ENCODE assay signal across 24 cellular contexts in the genomic region with DNA sequence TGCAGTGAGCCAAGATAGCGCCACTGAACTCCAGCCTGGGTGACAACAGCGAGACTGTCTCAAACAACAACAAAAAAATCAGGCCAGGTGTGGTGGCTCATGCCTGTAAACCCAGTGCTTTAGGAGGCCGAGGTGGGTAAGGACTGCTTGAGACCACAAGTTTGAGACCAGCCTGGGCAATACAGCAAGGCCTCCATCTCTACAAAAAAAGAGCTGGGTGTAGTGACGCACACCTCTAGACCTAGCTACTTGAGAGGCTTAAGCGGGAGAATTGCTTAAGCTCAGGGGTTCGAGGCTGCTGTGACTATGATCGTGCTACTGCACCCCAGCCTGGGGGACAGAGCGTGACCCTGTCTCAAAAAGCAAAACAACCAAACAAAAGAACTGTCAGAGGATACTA.
"Had no signal": no experiment of that assay in that cellular context is flagged by ENCODE, and none has a peak within 500 bp of the region (broad histone marks: within the 10 kb centered on the region; RNA-seq: fewer than 3 reads in every experiment).

No MANE protein-coding gene starts in this region.

- ATAC-seq: effector memory CD8-positive, alpha-beta T cell; left colon; left ventricle myocardium superior; lower lobe of right lung; naive thymus-derived CD8-positive, alpha-beta T cell; psoas muscle; stimulated activated memory B cell treated with anti-CD40 and anti-IgM and Interleukin-4, amounts not matched to agents 10 μg/mL and 1 μg/mL and 100 μg/mL, for 72 hours; upper lobe of right lung had no signal

- H3K27me3 Mint-ChIP-seq: effector memory CD8-positive, alpha-beta T cell; naive thymus-derived CD8-positive, alpha-beta T cell; stimulated activated memory B cell treated with anti-CD40 and anti-IgM and Interleukin-4, amounts not matched to agents 10 μg/mL and 1 μg/mL and 100 μg/mL, for 72 hours; stimulated activated naive CD8-positive, alpha-beta T cell treated with anti-CD3 and anti-CD28 coated beads, Interleukin-15, Interleukin-2, amounts not matched to agents 100 ng/mL and 50 ng/mL, for 24 hours had no signal

- H3K36me3 ChIP-seq: ovary, uterus had no signal

- H3K9me3 ChIP-seq: lower lobe of right lung, ovary, psoas muscle, thoracic aorta, tibial nerve, upper lobe of right lung, uterus had no signal

- H3K27ac Mint-ChIP-seq: immature natural killer cell; stimulated activated memory B cell treated with anti-CD40 and anti-IgM and Interleukin-4, amounts not matched to agents 10 μg/mL and 1 μg/mL and 100 μg/mL, for 72 hours; stimulated activated naive CD8-positive, alpha-beta T cell treated with anti-CD3 and anti-CD28 coated beads, Interleukin-15, Interleukin-2, amounts not matched to agents 100 ng/mL and 50 ng/mL, for 24 hours had no signal

- H3K4me1 ChIP-seq: lower lobe of right lung, psoas muscle, spleen, tibial nerve, upper lobe of right lung, uterus had no signal

- DNase-seq: effector memory CD8-positive, alpha-beta T cell; hypothalamus; immature natural killer cell; islet precursor cell; kidney glomerular epithelial cell; left colon; left ventricle myocardium superior; lower lobe of right lung; naive thymus-derived CD8-positive, alpha-beta T cell; occipital lobe; ovary; posterior cingulate gyrus; psoas muscle; right cardiac atrium; spleen; stimulated activated CD4-positive, alpha-beta T cell treated with anti-CD3 and anti-CD28 coated beads, Interleukin-4, amount 100 ng/mL, for 4 hours; upper lobe of right lung; uterus had no signal

- H3K27ac ChIP-seq: coronary artery, lower lobe of right lung, ovary, psoas muscle, skin epidermis, spleen, thoracic aorta, tibial nerve, upper lobe of right lung, uterus had no signal

- H3K4me1 Mint-ChIP-seq: immature natural killer cell; naive thymus-derived CD8-positive, alpha-beta T cell; stimulated activated memory B cell treated with anti-CD40 and anti-IgM and Interleukin-4, amounts not matched to agents 10 μg/mL and 1 μg/mL and 100 μg/mL, for 72 hours had no signal

- H3K27me3 ChIP-seq: ovary, spleen, tibial nerve, upper lobe of right lung, uterus had no signal

- H3K9me3 Mint-ChIP-seq: effector memory CD8-positive, alpha-beta T cell; immature natural killer cell; stimulated activated naive CD8-positive, alpha-beta T cell treated with anti-CD3 and anti-CD28 coated beads, Interleukin-15, Interleukin-2, amounts not matched to agents 100 ng/mL and 50 ng/mL, for 24 hours had no signal

- H3K4me3 Mint-ChIP-seq: effector memory CD8-positive, alpha-beta T cell; immature natural killer cell; naive thymus-derived CD8-positive, alpha-beta T cell; stimulated activated memory B cell treated with anti-CD40 and anti-IgM and Interleukin-4, amounts not matched to agents 10 μg/mL and 1 μg/mL and 100 μg/mL, for 72 hours; stimulated activated naive CD8-positive, alpha-beta T cell treated with anti-CD3 and anti-CD28 coated beads, Interleukin-15, Interleukin-2, amounts not matched to agents 100 ng/mL and 50 ng/mL, for 24 hours had no signal

- H3K4me3 ChIP-seq: coronary artery, lower lobe of right lung, ovary, psoas muscle, skin epidermis, spleen, thoracic aorta, tibial nerve, upper lobe of right lung, uterus had no signal
